ENCODE assay signal across 9 cellular contexts in the genomic region with DNA sequence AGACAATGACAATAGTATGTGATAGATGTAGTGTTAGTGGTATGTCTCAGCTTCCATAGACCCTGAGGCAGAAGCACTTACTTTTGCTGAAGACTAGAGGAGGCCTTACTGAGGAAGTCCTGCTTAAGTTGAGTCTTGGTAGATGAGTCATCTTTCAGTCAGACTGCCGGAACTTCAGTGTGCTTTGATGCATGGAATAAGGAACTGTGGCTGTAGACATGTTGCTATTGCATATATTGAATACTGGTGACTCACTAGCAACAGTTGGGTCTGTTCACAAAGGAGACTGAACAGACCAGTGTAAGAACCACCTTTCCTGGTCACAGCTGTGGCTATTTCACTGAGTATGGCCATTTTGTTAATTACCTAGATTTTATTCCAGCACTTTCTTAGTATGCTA.
DNase-seq lines count a peak whose midpoint lies in the region; ATAC-seq and TF ChIP-seq lines count a peak whose summit lies in the region.
"Had no signal": no experiment of that assay in that cellular context is flagged by ENCODE, and none has a peak within 500 bp of the region (broad histone marks: within the 10 kb centered on the region; RNA-seq: fewer than 3 reads in every experiment).

No MANE protein-coding gene starts in this region.

- no peak overlapping the region for H2AFZ ChIP-seq in SK-N-SH (ENCODE audit: low read depth)

- H3K4me2 ChIP-seq in SK-N-SH, result no peak overlapping the region

- no peak for TF ChIP-seq EP300 in SK-N-SH (IDR thresholded peaks at IDR 0.05; ENCODE audit: borderline replicate concordance in 1 of 2, low read depth in 1 of 2, low read length in 1 of 2)

- ATAC-seq in GM21723 (IDR thresholded peaks at IDR 0.05; ENCODE audit: unreplicated experiment) (peak; percentile 99), aorta (ENCODE audit: low FRiP score) (no peak)

- no peak overlapping the region for H3K27ac Mint-ChIP-seq in Calu3 (ENCODE audit: unreplicated experiment)
- H3K27ac Mint-ChIP-seq: nephron had no signal

- H4K20me1 ChIP-seq in SK-N-SH (ENCODE audit: insufficient read depth), result no peaks in the 10 kb centered on the region

- BruUV-seq in Calu3 (replicated peaks; lab: Mats Ljungman, UMichigan), result no TSS peak

- intact Hi-C loops in aorta (cut with DNase I), result no loop called here
- intact Hi-C loops in Calu3 (cut with micrococcal nuclease; ENCODE audit: unreplicated experiment), result no loop called here

- CTCF ChIA-PET in Calu3 (lab: Charles Lee) (no interaction called here), SK-N-SH (lab: Yijun Ruan, JAX) (no interaction called here)

- no peaks in the 10 kb centered on the region for H3F3A ChIP-seq in SK-N-SH (replicated peaks; ENCODE audit: insufficient read depth)

- no peak overlapping the region for H3K4me3 Mint-ChIP-seq in Calu3 (ENCODE audit: low read depth, unreplicated experiment)
- H3K4me3 Mint-ChIP-seq: nephron had no signal

- peaks cover 17% of the 10 kb centered on the region for H3K9me3 Mint-ChIP-seq in Calu3 (ENCODE audit: low read depth, unreplicated experiment)

- H3K27me3 Mint-ChIP-seq in Calu3 (ENCODE audit: unreplicated experiment), result no peaks in the 10 kb centered on the region

- no peaks in the 10 kb centered on the region for H3K27me3 ChIP-seq in HUES64 (ENCODE audit: insufficient read depth, low read length)
- H3K27me3 ChIP-seq in aorta (ENCODE audit: control insufficient read depth in 1 of 2, insufficient read depth in 2 of 2, low read length in 1 of 2), result no peaks in the 10 kb centered on the region
- no peaks in the 10 kb centered on the region for H3K27me3 ChIP-seq in SK-N-SH (ENCODE audit: insufficient read depth)

- TF ChIP-seq RAD21 in SK-N-SH (IDR thresholded peaks at IDR 0.05; ENCODE audit: low read length), result no peak

- no peak for TF ChIP-seq CTCF in GM12864 (IDR thresholded peaks at IDR 0.05; ENCODE audit: low read depth, low read length, missing control alignments)
- no peak for TF ChIP-seq CTCF in Calu3 (IDR thresholded peaks at IDR 0.05; ENCODE audit: unreplicated experiment)
- no peak for TF ChIP-seq CTCF in SK-N-SH (IDR thresholded peaks at IDR 0.05)

- H3K4me1 ChIP-seq in HUES64 (ENCODE audit: insufficient read depth, low read length) (peaks cover 12% of the 10 kb centered on the region; the same call in 1 of the 2 replicates), aorta (ENCODE audit: control insufficient read depth in 1 of 2, insufficient read depth in 2 of 2, low read length in 2 of 2) (no peaks in the 10 kb centered on the region), SK-N-SH (ENCODE audit: control insufficient read depth in 1 of 2, insufficient read depth in 2 of 2, low read depth in 1 of 2, low read length in 1 of 2) (no peaks in the 10 kb centered on the region; a peak in 1 of 4 replicates)

- 74% methylated on average over 1 of the region's 1 CpG for WGBS in HUES64
- 25 to 36% methylated on average over 1 of the region's 1 CpG for WGBS in aorta, 2 donors
- 31% methylated on average over 1 of the region's 1 CpG for WGBS in SK-N-SH (ENCODE audit: low lambda C conversion rate)

- H3K9me2 ChIP-seq in SK-N-SH, result no peaks in the 10 kb centered on the region

- H3K9me3 ChIP-seq in HUES64 (ENCODE audit: insufficient read depth, low read depth, low read length) (peaks cover 23% of the 10 kb centered on the region), aorta (ENCODE audit: control insufficient read depth, low read length) (no peaks in the 10 kb centered on the region), SK-N-SH (no peaks in the 10 kb centered on the region)

- H3K4me1 Mint-ChIP-seq in Calu3 (ENCODE audit: low read depth, unreplicated experiment), result no peaks in the 10 kb centered on the region
- H3K4me1 Mint-ChIP-seq: nephron had no signal

- H3K27ac ChIP-seq in HUES64 (ENCODE audit: low read depth, low read length) (peak overlapping the region; percentile 7; the same call in 1 of the 2 replicates), aorta (ENCODE audit: low read depth in 1 of 2, low read length in 2 of 2) (no peak overlapping the region), SK-N-SH (ENCODE audit: low read depth in 2 of 2, low read length in 1 of 2) (no peak overlapping the region)

- POLR2A ChIA-PET in SK-N-SH (lab: Yijun Ruan, JAX), result no interaction called here

- DNase-seq in GM12864 (ENCODE audit: low read depth), result peak; percentile 16
- peak; percentile 91 for DNase-seq in astrocyte of the hippocampus (ENCODE audit: low read depth, low spot score)
- no peak for DNase-seq in AG08395 (ENCODE audit: low spot score)
- no peak for DNase-seq in aorta
- DNase-seq in Calu3, result no peak
- no peak for DNase-seq in SK-N-SH

- no peaks in the 10 kb centered on the region for H3K79me2 ChIP-seq in SK-N-SH (ENCODE audit: insufficient read depth)

- H3K36me3 ChIP-seq in HUES64 (ENCODE audit: insufficient read depth, low read length) (no peaks in the 10 kb centered on the region), aorta (ENCODE audit: control insufficient read depth in 1 of 2, insufficient read depth in 2 of 2, low read length in 1 of 2) (no peaks in the 10 kb centered on the region), SK-N-SH (replicated peaks in 1 of 2; ENCODE audit: control insufficient read depth in 1 of 2, insufficient read depth in 2 of 2, low read length in 1 of 2) (no peaks in the 10 kb centered on the region)

- H3K4me3 ChIP-seq in GM12864 (ENCODE audit: low read depth, low read length) (no peak overlapping the region), HUES64 (ENCODE audit: low read length) (no peak overlapping the region), aorta (ENCODE audit: low read length in 2 of 2) (no peak overlapping the region), SK-N-SH (ENCODE audit: low read depth in 2 of 2, low read length in 1 of 2) (no peak overlapping the region)

- no peak overlapping the region for H3K9ac ChIP-seq in HUES64 (ENCODE audit: low read depth, low read length)
- no peak overlapping the region for H3K9ac ChIP-seq in SK-N-SH

- no peaks in the 10 kb centered on the region for H3K36me3 Mint-ChIP-seq in Calu3 (ENCODE audit: insufficient read depth, unreplicated experiment)

TF ChIP-seq in SK-N-SH, 30 proteins besides CTCF, POLR2A, EP300 and RAD21:
- no peak for TF ChIP-seq POLR2AphosphoS5 (IDR thresholded peaks at IDR 0.05; ENCODE audit: low read depth, low read length)
- no peak for TF ChIP-seq RCOR1 (IDR thresholded peaks at IDR 0.05; ENCODE audit: low read length)
- no peak for TF ChIP-seq SMC3 (IDR thresholded peaks at IDR 0.05; ENCODE audit: low read depth, low read length)
- no peak for TF ChIP-seq TAF1 (IDR thresholded peaks at IDR 0.05; ENCODE audit: borderline replicate concordance, low read depth, low read length)
- TF ChIP-seq, protein P1, sequence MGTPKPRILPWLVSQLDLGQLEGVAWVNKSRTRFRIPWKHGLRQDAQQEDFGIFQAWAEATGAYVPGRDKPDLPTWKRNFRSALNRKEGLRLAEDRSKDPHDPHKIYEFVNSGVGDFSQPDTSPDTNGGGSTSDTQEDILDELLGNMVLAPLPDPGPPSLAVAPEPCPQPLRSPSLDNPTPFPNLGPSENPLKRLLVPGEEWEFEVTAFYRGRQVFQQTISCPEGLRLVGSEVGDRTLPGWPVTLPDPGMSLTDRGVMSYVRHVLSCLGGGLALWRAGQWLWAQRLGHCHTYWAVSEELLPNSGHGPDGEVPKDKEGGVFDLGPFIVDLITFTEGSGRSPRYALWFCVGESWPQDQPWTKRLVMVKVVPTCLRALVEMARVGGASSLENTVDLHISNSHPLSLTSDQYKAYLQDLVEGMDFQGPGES (IDR thresholded peaks at IDR 0.05; ENCODE audit: low read depth, low read length), result no peak
- TF ChIP-seq GABPA (IDR thresholded peaks at IDR 0.05; ENCODE audit: low read depth), result no peak
- TF ChIP-seq CHD2 (IDR thresholded peaks at IDR 0.05; ENCODE audit: low read length, partially characterized antibody), result no peak

Comparison
In these comparisons a context has a peak if more than half of its experiments do, and no peak if none do; other contexts are left out.
1. DNase-seq: peak in GM12864 (single experiment) and astrocyte of the hippocampus (single experiment); none in AG08395 (single experiment), aorta (0 of 2), Calu3 (single experiment) and SK-N-SH (single experiment).